Comparison of ENCODE assay signal across 15 cellular contexts in genomic region chr7:27179030-27179429, GRCh38. TPM values are rescaled to one million over a fixed set of nuclear protein-coding genes. Genes with fewer than 3 reads are reported as not detected.
A peak's percentile ranks its signal among the peaks of the same experiment; 100 is the strongest.
DNase-seq lines count a peak whose midpoint lies in the region; ATAC-seq and TF ChIP-seq lines count a peak whose summit lies in the region.
"Had no signal": no experiment of that assay in that cellular context is flagged by ENCODE, and none has a peak within 500 bp of the region (broad histone marks: within the 10 kb centered on the region; RNA-seq: fewer than 3 reads in every experiment).

No MANE protein-coding gene starts in this region.

- peak overlapping the region; percentile 79 for H2AK5ac ChIP-seq in mesenchymal stem cell (ENCODE audit: low read length, severe bottlenecking)

- peak overlapping the region; percentile 99 for H3K27ac ChIP-seq in GM23248
- no peak overlapping the region for H3K27ac ChIP-seq in SK-N-MC
- peak overlapping the region; percentile 98 for H3K27ac ChIP-seq in mesenchymal stem cell (ENCODE audit: low read length, poor library complexity, severe bottlenecking)
- peak overlapping the region; percentile 95 for H3K27ac ChIP-seq in smooth muscle cell (ENCODE audit: low read depth)
- H3K27ac ChIP-seq: stomach had no signal

- no peak overlapping the region for H2BK12ac ChIP-seq in mesenchymal stem cell (ENCODE audit: low read length in 2 of 2)

- H4K91ac ChIP-seq in mesenchymal stem cell (ENCODE audit: low read length), result no peak overlapping the region

- no peak overlapping the region for H4K8ac ChIP-seq in mesenchymal stem cell (ENCODE audit: low read length)

- no peaks in the 10 kb centered on the region for H3K9me3 ChIP-seq in GM23248 (ENCODE audit: low read depth)
- H3K9me3 ChIP-seq in SK-N-MC (ENCODE audit: low read depth, low read length), result no peaks in the 10 kb centered on the region
- H3K9me3 ChIP-seq in mesenchymal stem cell (ENCODE audit: control insufficient read depth, low read length), result no peaks in the 10 kb centered on the region
- H3K9me3 ChIP-seq in smooth muscle cell (replicated peaks; ENCODE audit: low read depth), result no peaks in the 10 kb centered on the region

- no peaks in the 10 kb centered on the region for H3K36me3 ChIP-seq in GM23248 (ENCODE audit: low read depth)
- H3K36me3 ChIP-seq in SK-N-MC (ENCODE audit: insufficient read depth, low read length), result no peaks in the 10 kb centered on the region
- peaks cover 6 to 41% of the 10 kb centered on the region in 2 experiments for H3K36me3 ChIP-seq in mesenchymal stem cell (ENCODE audit: control insufficient read depth in 1 of 2, insufficient read depth in 2 of 2, low read depth in 1 of 2, low read length in 2 of 2)
- no peaks in the 10 kb centered on the region for H3K36me3 ChIP-seq in smooth muscle cell (ENCODE audit: low read depth)
- H3K36me3 ChIP-seq: stomach had no signal

- H2BK15ac ChIP-seq in mesenchymal stem cell (ENCODE audit: low read depth, poor library complexity, severe bottlenecking), result no peak overlapping the region

- no peaks in the 10 kb centered on the region for H3K79me1 ChIP-seq in mesenchymal stem cell (replicated peaks; ENCODE audit: low read length, poor library complexity, severe bottlenecking)

- DNase-seq in GM23248, result peak; percentile 57
- DNase-seq in SK-N-MC (ENCODE audit: low read depth, low spot score), result no peak
- DNase-seq in mesenchymal stem cell, result no peak
- no peak for DNase-seq in smooth muscle cell (lab: John Stamatoyannopoulos, UW; ENCODE audit: unreplicated experiment)
- DNase-seq in GM19240 (ENCODE audit: insufficient read length, low spot score), result no peak
- DNase-seq in stimulated activated CD4-positive, alpha-beta T cell treated with anti-CD3 and anti-CD28 coated beads, Interleukin-2, amount 100 ng/mL, for 48 hours, result no peak
- DNase-seq in retina, result no peak
- DNase-seq: left cardiac atrium, occipital lobe had no signal

- peak overlapping the region; percentile 83 for H3K4me3 ChIP-seq in GM23248
- H3K4me3 ChIP-seq in SK-N-MC, result peak overlapping the region; percentile 66; the same call in 1 of the 2 replicates
- H3K4me3 ChIP-seq in mesenchymal stem cell (ENCODE audit: insufficient read depth in 1 of 2, low read depth in 1 of 2, low read length in 2 of 2), result peak overlapping the region; percentile 67 to 92
- H3K4me3 ChIP-seq in smooth muscle cell, result peak overlapping the region; percentile 67

- in situ Hi-C loops in GM23248 (cut with MboI), result loop anchor here (10.0 kb wide), 1 partner anchor 1324 kb away; no protein-coding TSS in a partner anchor

- H3K4me1 ChIP-seq in GM23248 (ENCODE audit: insufficient read depth) (peaks cover 60% of the 10 kb centered on the region), mesenchymal stem cell (ENCODE audit: control insufficient read depth, insufficient read depth, low read depth, low read length) (peaks cover 18% of the 10 kb centered on the region), smooth muscle cell (ENCODE audit: low read depth) (peaks cover 7% of the 10 kb centered on the region)

- H3K18ac ChIP-seq in mesenchymal stem cell (ENCODE audit: low read depth in 1 of 2, low read length in 2 of 2), result no peak overlapping the region

- no peaks in the 10 kb centered on the region for H3K9me2 ChIP-seq in GM23248 (ENCODE audit: insufficient read depth)

- H3K79me2 ChIP-seq in GM23248 (ENCODE audit: insufficient read depth) (peaks cover 95% of the 10 kb centered on the region), smooth muscle cell (ENCODE audit: low read depth) (peaks cover 80% of the 10 kb centered on the region)

- H4K20me1 ChIP-seq in GM23248 (ENCODE audit: insufficient read depth), result no peaks in the 10 kb centered on the region
- H4K20me1 ChIP-seq in smooth muscle cell (ENCODE audit: low read depth), result peaks cover 24% of the 10 kb centered on the region

- H3K9ac ChIP-seq in GM23248 (peak overlapping the region; percentile 98), SK-N-MC (ENCODE audit: insufficient read length) (no peak overlapping the region), mesenchymal stem cell (ENCODE audit: low read length) (peak overlapping the region; percentile 90), smooth muscle cell (ENCODE audit: low read depth) (peak overlapping the region; percentile 75)

- no peaks in the 10 kb centered on the region for H3K27me3 ChIP-seq in GM23248 (replicated peaks; ENCODE audit: insufficient read depth)
- H3K27me3 ChIP-seq in mesenchymal stem cell (ENCODE audit: control insufficient read depth in 1 of 2, insufficient read depth in 1 of 2, low read length in 2 of 2), result no peaks in the 10 kb centered on the region
- H3K27me3 ChIP-seq in smooth muscle cell (ENCODE audit: low read depth), result no peaks in the 10 kb centered on the region

- H2BK120ac ChIP-seq in mesenchymal stem cell (ENCODE audit: low read depth, low read length), result no peak overlapping the region

- H2AFZ ChIP-seq in GM23248 (peak overlapping the region; percentile 83), mesenchymal stem cell (ENCODE audit: low read depth, low read length) (no peak overlapping the region), smooth muscle cell (ENCODE audit: low read depth) (peak overlapping the region; percentile 74)

- no peak overlapping the region for H3K14ac ChIP-seq in mesenchymal stem cell (ENCODE audit: low read length in 2 of 2)

- H3K4me2 ChIP-seq in GM23248 (ENCODE audit: unreplicated experiment), result peak overlapping the region; percentile 100
- peak overlapping the region; percentile 4 for H3K4me2 ChIP-seq in mesenchymal stem cell (ENCODE audit: low read length, poor library complexity, severe bottlenecking)
- H3K4me2 ChIP-seq in smooth muscle cell, result peak overlapping the region; percentile 89

- no peaks in the 10 kb centered on the region for H3F3A ChIP-seq in GM23248 (ENCODE audit: insufficient read depth)
- H3F3A ChIP-seq in smooth muscle cell (ENCODE audit: low read depth), result no peaks in the 10 kb centered on the region

- no peak for ATAC-seq in HG02970 (IDR thresholded peaks at IDR 0.05; ENCODE audit: low FRiP score, unreplicated experiment)

- H2BK5ac ChIP-seq in mesenchymal stem cell (ENCODE audit: low read depth, low read length, poor library complexity, severe bottlenecking), result peak overlapping the region; percentile 87

- H3K4ac ChIP-seq in mesenchymal stem cell (ENCODE audit: low read depth in 1 of 2, low read length in 2 of 2), result no peak overlapping the region

- H3K23ac ChIP-seq in mesenchymal stem cell (ENCODE audit: low read length in 2 of 2), result no peak overlapping the region

- 0 to 1% methylated on average over 14 of the region's 14 CpGs for WGBS in GM23248 (ENCODE audit: low coverage in 1 of 2, low lambda C conversion rate in 2 of 2, missing lambda C conversion rate in 2 of 2), 2 experiments
- WGBS in mesenchymal stem cell, result 43% methylated on average over 14 of the region's 14 CpGs
- 17% methylated on average over 14 of the region's 14 CpGs for WGBS in smooth muscle cell (ENCODE audit: low lambda C conversion rate)

- no peak for TF ChIP-seq CTCF in smooth muscle cell (IDR thresholded peaks at IDR 0.05; ENCODE audit: borderline replicate concordance, insufficient read depth, poor library complexity, severe bottlenecking)

RNA-seq across cellular contexts. Expression of gene HOXA10, which starts 4.9 kb away (rescaled TPM):
- total RNA-seq in GM23248 (2014; rRNA removed; shearing (Covaris generic)), result 27.4 and 29.3 TPM in 2 replicates
- polyA plus RNA-seq in GM23248 (2016; fragmentation: Nextera tagmentation; extraction: Ambion mirVana) (27.1 and 28.0 TPM in 2 replicates), smooth muscle cell (37.6 and 39.4 TPM in 2 replicates)
- 6.9 TPM for polyA plus RNA-seq in mesenchymal stem cell (2013, experiment 1 of 2)
- 7.1 TPM for polyA plus RNA-seq in mesenchymal stem cell (2013, experiment 2 of 2)
- 35.7 and 53.6 TPM in 2 replicates for total RNA-seq in smooth muscle cell
- total RNA-seq: CD8-positive, alpha-beta T cell; frontal cortex; occipital lobe; Right ventricle myocardium inferior had no signal

RNA-seq across cellular contexts. Expression of gene HOXA11, which starts 6.0 kb away (rescaled TPM):
- 8.3 and 10.5 TPM in 2 replicates for total RNA-seq in GM23248 (2014; rRNA removed; shearing (Covaris generic))
- polyA plus RNA-seq in GM23248 (2016; fragmentation: Nextera tagmentation; extraction: Ambion mirVana) (8.0 and 8.4 TPM in 2 replicates), smooth muscle cell (25.2 and 27.7 TPM in 2 replicates)
- 1.4 TPM for polyA plus RNA-seq in mesenchymal stem cell (2013, experiment 1 of 2)
- polyA plus RNA-seq in mesenchymal stem cell (2013, experiment 2 of 2), result 1.3 TPM
- total RNA-seq in smooth muscle cell, result 18.2 and 20.3 TPM in 2 replicates
- total RNA-seq: CD8-positive, alpha-beta T cell; frontal cortex; left cardiac atrium; occipital lobe; Right ventricle myocardium inferior had no signal
- polyA plus RNA-seq: stomach had no signal

RNA-seq across cellular contexts. Expression of gene HOXA9, which starts 13.7 kb away (rescaled TPM):
- total RNA-seq in GM23248 (2014; rRNA removed; shearing (Covaris generic)), result 32.1 and 43.7 TPM in 2 replicates
- 26.9 and 28.3 TPM in 2 replicates for polyA plus RNA-seq in GM23248 (2016; fragmentation: Nextera tagmentation; extraction: Ambion mirVana)
- polyA plus RNA-seq in mesenchymal stem cell (2013, experiment 1 of 2), result 9.8 TPM
- polyA plus RNA-seq in mesenchymal stem cell (2013, experiment 2 of 2), result 9.8 TPM
- total RNA-seq in smooth muscle cell, result 22.9 and 35.8 TPM in 2 replicates
- polyA plus RNA-seq in smooth muscle cell, result 12.6 and 19.2 TPM in 2 replicates
- total RNA-seq: CD8-positive, alpha-beta T cell; frontal cortex; left cardiac atrium; occipital lobe; Right ventricle myocardium inferior had no signal

RNA-seq across cellular contexts. Expression of gene HOXA13, which starts 20.9 kb away (rescaled TPM):
- total RNA-seq in GM23248 (2014; rRNA removed; shearing (Covaris generic)), result 0.13 and 0.43 TPM in 2 replicates
- polyA plus RNA-seq in GM23248 (2016; fragmentation: Nextera tagmentation; extraction: Ambion mirVana) (0.13 and 0.15 TPM in 2 replicates), smooth muscle cell (6.2 and 10.0 TPM in 2 replicates)
- polyA plus RNA-seq in mesenchymal stem cell (2013, experiment 1 of 2), result not detected
- polyA plus RNA-seq in mesenchymal stem cell (2013, experiment 2 of 2), result not detected
- 14.2 and 21.6 TPM in 2 replicates for total RNA-seq in smooth muscle cell
- total RNA-seq: CD8-positive, alpha-beta T cell; dermis microvascular lymphatic vessel endothelial cell; frontal cortex; left cardiac atrium; occipital lobe; Right ventricle myocardium inferior had no signal
- polyA plus RNA-seq: stomach had no signal

RNA-seq across cellular contexts. Expression of gene HOXA7, which starts 22.6 kb away (rescaled TPM):
- total RNA-seq in GM23248 (2014; rRNA removed; shearing (Covaris generic)), result 3.4 and 6.6 TPM in 2 replicates
- polyA plus RNA-seq in GM23248 (2016; fragmentation: Nextera tagmentation; extraction: Ambion mirVana) (14.3 and 15.8 TPM in 2 replicates), smooth muscle cell (1.2 and 1.6 TPM in 2 replicates)
- polyA plus RNA-seq in mesenchymal stem cell (2013, experiment 1 of 2), result 3.1 TPM
- 3.2 TPM for polyA plus RNA-seq in mesenchymal stem cell (2013, experiment 2 of 2)
- total RNA-seq in smooth muscle cell, result 0.72 TPM in 1 of 2 replicates, not detected in the other
- total RNA-seq: CD8-positive, alpha-beta T cell; frontal cortex; occipital lobe; Right ventricle myocardium inferior had no signal

Comparison
In these comparisons a context has a peak if more than half of its experiments do, and no peak if none do; other contexts are left out.
1. H3K4me2 ChIP-seq: peak in every context shown above with its lines; median percentile 100 in GM23248; 89 in smooth muscle cell; 4 in mesenchymal stem cell.